In the genomic region with DNA sequence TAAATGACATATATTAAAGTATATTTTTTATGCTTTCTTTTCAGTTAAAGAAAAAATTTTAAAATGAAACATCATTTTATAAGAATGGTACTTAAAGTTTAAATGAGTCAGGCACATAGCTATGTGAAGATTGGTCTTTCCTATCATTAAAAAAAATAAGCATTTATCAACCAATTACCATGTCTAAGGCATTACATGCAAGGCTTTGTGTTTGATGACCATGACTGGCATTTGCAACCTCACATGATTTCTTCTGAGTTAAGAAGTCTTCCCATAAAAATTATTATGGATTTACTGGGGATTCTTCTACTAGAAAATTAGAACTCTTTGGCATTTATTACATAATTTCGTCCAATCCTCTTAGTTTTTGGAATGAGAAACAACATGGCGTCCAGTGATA, we compare ENCODE assay signal across 26 cellular contexts.
DNase-seq lines count a peak whose midpoint lies in the region; ATAC-seq, FAIRE-seq and TF ChIP-seq lines count a peak whose summit lies in the region.
"Had no signal": no experiment of that assay in that cellular context is flagged by ENCODE, and none has a peak within 500 bp of the region (broad histone marks: within the 10 kb centered on the region; RNA-seq: fewer than 3 reads in every experiment).

No MANE protein-coding gene starts in this region.

- H3K27ac ChIP-seq in small intestine (ENCODE audit: low read depth in 1 of 2, low read length in 1 of 2) (no peak overlapping the region), left lung (no peak overlapping the region), MM.1S (ENCODE audit: low read length) (no peak overlapping the region)
- H3K27ac ChIP-seq: BLaER1, HL-60 had no signal

- no peak overlapping the region for H3K9ac ChIP-seq in MM.1S (ENCODE audit: low read length)
- H3K9ac ChIP-seq: BLaER1 had no signal

- DNase-seq in EL (peak; percentile 25), HFFc6 (peak; percentile 25), foreskin melanocyte (peak; percentile 29), small intestine (no peak), left lung (no peak), MM.1S (no peak), A172 (ENCODE audit: low spot score) (no peak)
- DNase-seq: CD4-positive, alpha-beta T cell; COR-L47; DMS79; H9; KBM-7; NCI-H1105; NCI-H146; NCI-H2081; NCI-H2171; NCI-H345; NCI-H524; NCI-H82; SIG-M5; T-cell had no signal

- no peak overlapping the region for H3K4me2 ChIP-seq in MM.1S (ENCODE audit: low read depth, low read length)
- H3K4me2 ChIP-seq: BLaER1 had no signal

- WGBS in small intestine, 3 donors: 82 to 87% (median 86%) methylated on average over 2 of the region's 2 CpGs

- H2AFZ ChIP-seq in MM.1S (ENCODE audit: low read length): no peak overlapping the region

- no peaks in the 10 kb centered on the region for H3K79me2 ChIP-seq in MM.1S (ENCODE audit: low read length)

- no peaks in the 10 kb centered on the region for H3F3A ChIP-seq in MM.1S (ENCODE audit: insufficient read depth, low read length)

- intact Hi-C loops in left lung (cut with DNase I): no loop called here

- no peak for ATAC-seq in left lung
- ATAC-seq: HepG2, Panc1, T-cell had no signal

- peak overlapping the region; percentile 16; the same call in 1 of the 2 replicates for H3K4me3 Mint-ChIP-seq in HFFc6
- H3K4me3 Mint-ChIP-seq: CD4-positive, alpha-beta T cell; H9; T-cell had no signal

- no peaks in the 10 kb centered on the region; the same call in 1 of the 2 replicates for H3K27me3 Mint-ChIP-seq in HFFc6 (ENCODE audit: insufficient read depth)
- H3K27me3 Mint-ChIP-seq: CD4-positive, alpha-beta T cell; T-cell had no signal

- H3K4me1 Mint-ChIP-seq in HFFc6 (ENCODE audit: low read depth): peaks cover 39% of the 10 kb centered on the region
- H3K4me1 Mint-ChIP-seq: T-cell had no signal

- no peaks in the 10 kb centered on the region for H3K27me3 ChIP-seq in small intestine (ENCODE audit: control insufficient read depth in 2 of 2, insufficient read depth in 2 of 2, low read length in 2 of 2)
- no peaks in the 10 kb centered on the region for H3K27me3 ChIP-seq in left lung
- H3K27me3 ChIP-seq in MM.1S (replicated peaks; ENCODE audit: insufficient read depth, low read length): no peaks in the 10 kb centered on the region
- H3K27me3 ChIP-seq: BLaER1 had no signal

- H3K4me1 ChIP-seq in small intestine (ENCODE audit: control insufficient read depth in 2 of 2, insufficient read depth in 1 of 2, low read depth in 1 of 2, low read length in 1 of 2) (no peaks in the 10 kb centered on the region), left lung (no peaks in the 10 kb centered on the region), MM.1S (ENCODE audit: low read length) (no peaks in the 10 kb centered on the region)
- H3K4me1 ChIP-seq: BLaER1 had no signal

- no peaks in the 10 kb centered on the region for H3K36me3 Mint-ChIP-seq in HFFc6 (ENCODE audit: low read depth)
- H3K36me3 Mint-ChIP-seq: T-cell had no signal

- FAIRE-seq in small intestine (lab: Jason Lieb, UNC): peak; percentile 30
- FAIRE-seq: GM12892, HepG2 had no signal

- no peaks in the 10 kb centered on the region for H4K20me1 ChIP-seq in MM.1S (ENCODE audit: insufficient read depth, low read length)
- H4K20me1 ChIP-seq: BLaER1 had no signal

- H3K36me3 ChIP-seq in small intestine (ENCODE audit: control insufficient read depth in 2 of 2, insufficient read depth in 2 of 2, low read length in 2 of 2): no peaks in the 10 kb centered on the region
- H3K36me3 ChIP-seq in left lung: no peaks in the 10 kb centered on the region
- H3K36me3 ChIP-seq in MM.1S (replicated peaks; ENCODE audit: insufficient read depth, low read length): no peaks in the 10 kb centered on the region
- H3K36me3 ChIP-seq: BLaER1 had no signal

- H3K9me2 ChIP-seq in MM.1S (replicated peaks; ENCODE audit: insufficient read depth, low read length): no peaks in the 10 kb centered on the region

- no peaks in the 10 kb centered on the region for H3K9me3 Mint-ChIP-seq in HFFc6
- H3K9me3 Mint-ChIP-seq: H9 had no signal

- H3K9me3 ChIP-seq in small intestine (ENCODE audit: control insufficient read depth, low read depth): no peaks in the 10 kb centered on the region
- no peaks in the 10 kb centered on the region for H3K9me3 ChIP-seq in left lung
- H3K9me3 ChIP-seq in MM.1S (replicated peaks; ENCODE audit: insufficient read depth, low read length): no peaks in the 10 kb centered on the region
- H3K9me3 ChIP-seq: BLaER1 had no signal

- H3K4me3 ChIP-seq in small intestine (ENCODE audit: low read depth in 1 of 2, low read length in 2 of 2): no peak overlapping the region
- no peak overlapping the region for H3K4me3 ChIP-seq in left lung
- no peak overlapping the region for H3K4me3 ChIP-seq in MM.1S (ENCODE audit: low read length)
- H3K4me3 ChIP-seq: BLaER1 had no signal

- TF ChIP-seq CTCF in HFFc6 (IDR thresholded peaks at IDR 0.05) (no peak), left lung (IDR thresholded peaks at IDR 0.05) (no peak), MM.1S (IDR thresholded peaks at IDR 0.05; ENCODE audit: low read length) (no peak)

- H3K27ac Mint-ChIP-seq in HFFc6: peak overlapping the region; percentile 57
- H3K27ac Mint-ChIP-seq: CD4-positive, alpha-beta T cell; T-cell had no signal

Comparison
In these comparisons a context has a peak if more than half of its experiments do, and no peak if none do; other contexts are left out.
1. DNase-seq: peak in EL (single experiment), HFFc6 (single experiment) and foreskin melanocyte (single experiment); none in small intestine (single experiment), left lung (0 of 2), MM.1S (single experiment) and A172 (single experiment).